18 cellular contexts compared by ENCODE assay signal in the genomic region with DNA sequence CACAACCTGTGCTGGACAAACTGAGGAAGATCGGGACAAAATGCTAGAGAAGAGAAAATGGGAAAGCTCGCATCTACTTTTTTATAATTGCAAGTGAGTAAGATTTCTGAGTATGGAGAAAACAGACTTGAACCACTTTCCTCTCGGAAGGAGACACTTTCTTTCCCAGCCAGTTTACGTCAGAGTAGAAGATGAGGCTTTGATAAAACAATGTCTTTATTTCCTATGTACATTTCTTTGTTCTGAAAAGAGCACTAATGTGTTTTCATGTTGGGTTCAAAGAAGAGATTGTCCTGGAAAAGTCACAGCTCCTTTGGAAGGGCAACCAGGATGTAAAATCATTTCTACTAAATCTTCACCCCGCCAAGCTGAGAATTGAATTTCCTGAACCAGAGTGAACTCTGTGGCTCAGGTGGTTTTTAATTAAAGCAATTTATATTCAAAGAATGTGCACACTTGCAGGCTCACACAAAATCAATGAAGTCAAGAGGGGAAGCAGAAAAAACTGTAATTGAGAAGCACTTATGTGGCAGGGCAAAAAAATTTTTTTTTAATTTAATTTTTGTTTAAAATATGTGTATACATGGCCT.
DNase-seq lines count a peak whose midpoint lies in the region; ATAC-seq and TF ChIP-seq lines count a peak whose summit lies in the region.
"Had no signal": no experiment of that assay in that cellular context is flagged by ENCODE, and none has a peak within 500 bp of the region (broad histone marks: within the 10 kb centered on the region; RNA-seq: fewer than 3 reads in every experiment).

No MANE protein-coding gene starts in this region.

- DNase-seq in DMS79 (lab: John Stamatoyannopoulos, UW) = peak; percentile 50
- peak; percentile 5 for DNase-seq in NCI-H2107 (lab: John Stamatoyannopoulos, UW)
- DNase-seq in astrocyte of the hippocampus (ENCODE audit: low read depth, low spot score) = peak; percentile 25
- DNase-seq in left kidney (ENCODE audit: low read depth, low spot score) = peak; percentile 63
- no peak for DNase-seq in GM13976 (ENCODE audit: low spot score)
- no peak for DNase-seq in caudate nucleus (lab: John Stamatoyannopoulos, UW)
- DNase-seq: ACHN; CD4-positive, CD25-positive, alpha-beta regulatory T cell; DMS53; GOT3; NCI-H1048; NCI-H526; SIG-M5 had no signal

- ATAC-seq in HG02610 (IDR thresholded peaks at IDR 0.05; ENCODE audit: unreplicated experiment) (no peak), GM21390 (IDR thresholded peaks at IDR 0.05; ENCODE audit: unreplicated experiment) (no peak)
- ATAC-seq: GM12878, Panc1 had no signal

- in situ Hi-C loops in GM13976 (cut with MboI; ENCODE audit: low sequenced_read_pairs, unreplicated experiment) = no loop called here

- H3K27ac ChIP-seq in caudate nucleus (ENCODE audit: low read depth, low read length) = no peak overlapping the region
- H3K27ac ChIP-seq: HL-60 had no signal

- TF ChIP-seq CTCF in GM13976 (IDR thresholded peaks at IDR 0.05; ENCODE audit: borderline replicate concordance, control extremely low read depth, extremely low read depth, insufficient read depth, missing control alignments) = no peak

Comparison
In these comparisons a context has a peak if more than half of its experiments do, and no peak if none do; other contexts are left out.
1. DNase-seq: peak in DMS79 (single experiment), NCI-H2107 (single experiment), astrocyte of the hippocampus (single experiment) and left kidney (single experiment); none in GM13976 (single experiment) and caudate nucleus (0 of 61).